Comparison of ENCODE assay signal across 28 cellular contexts in the genomic region with DNA sequence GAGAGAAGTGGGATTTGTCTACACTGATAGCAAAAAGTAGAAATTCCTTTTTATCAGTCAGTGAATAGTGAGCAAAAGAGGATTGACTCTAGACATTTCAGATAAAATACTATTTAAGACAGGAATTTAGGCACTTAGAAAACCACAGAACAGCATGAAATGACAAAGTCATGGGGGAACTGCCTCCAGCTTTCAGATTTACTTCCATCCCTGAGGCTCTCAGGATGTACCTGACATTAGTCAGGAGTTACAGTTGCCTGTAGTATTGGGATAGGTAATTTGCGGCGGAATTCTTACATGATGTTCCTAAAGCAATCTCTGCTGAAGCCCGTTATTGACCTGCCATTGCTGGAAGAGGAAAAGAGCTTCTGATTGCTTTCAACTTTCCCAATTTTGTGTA.
"Had no signal": no experiment of that assay in that cellular context is flagged by ENCODE, and none has a peak within 500 bp of the region (broad histone marks: within the 10 kb centered on the region; RNA-seq: fewer than 3 reads in every experiment).

No MANE protein-coding gene starts in this region.

- H3K4me1 Mint-ChIP-seq: activated CD4-positive, alpha-beta memory T cell treated with anti-CD3 and anti-CD28 coated beads, Interleukin-2, amount 10 ng/mL, durations not matched to agents 7 days and 5 days; activated CD4-positive, alpha-beta T cell treated with anti-CD3 and anti-CD28 coated beads, Interleukin-2, amount 10 ng/mL, durations not matched to agents 7 days and 5 days; T-helper 17 cell had no signal

- DNase-seq: activated CD4-positive, alpha-beta memory T cell treated with anti-CD3 and anti-CD28 coated beads, Interleukin-2, amount 10 ng/mL, durations not matched to agents 7 days and 5 days; activated CD4-positive, alpha-beta T cell treated with anti-CD3 and anti-CD28 coated beads for 1 hour; activated CD4-positive, alpha-beta T cell treated with anti-CD3 and anti-CD28 coated beads for 4 hours; activated CD4-positive, alpha-beta T cell treated with anti-CD3 and anti-CD28 coated beads, Interleukin-2, amount 10 ng/mL, durations not matched to agents 7 days and 5 days; activated CD4-positive, alpha-beta T cell treated with anti-CD3 and anti-CD28 coated beads, Interleukin-2, amount 50 U/mL, for 4 hours; activated CD8-positive, alpha-beta memory T cell treated with anti-CD3 and anti-CD28 coated beads, Interleukin-2, amount 50 U/mL, for 48 hours; activated gamma-delta T cell treated with Interleukin-2 at 50 U/mL for 16 hours; activated naive CD4-positive, alpha-beta T cell treated with anti-CD3 and anti-CD28 coated beads, Interleukin-2, amount 50 U/mL, for 16 hours; activated naive CD4-positive, alpha-beta T cell treated with Interleukin-2 at 50 U/mL for 16 hours; activated T-cell treated with anti-CD3 and anti-CD28 coated beads for 4 hours; activated T-cell treated with anti-CD3 and anti-CD28 coated beads, Interleukin-2, amount 50 U/mL, for 24 hours; activated T-cell treated with anti-CD3 and anti-CD28 coated beads, Interleukin-2, amount 50 U/mL, for 72 hours; amniotic stem cell; anterior cingulate cortex; brain microvascular endothelial cell; cortex of kidney; dermis blood vessel endothelial cell; effector CD4-positive, alpha-beta T cell; effector memory CD8-positive, alpha-beta T cell; esophagus squamous epithelium; foreskin melanocyte; T-helper 1 cell; T-helper 17 cell; T1000 had no signal

- H3K27me3 ChIP-seq: brain microvascular endothelial cell, esophagus squamous epithelium, gastroesophageal sphincter had no signal

- H3K27me3 Mint-ChIP-seq: activated CD4-positive, alpha-beta memory T cell treated with anti-CD3 and anti-CD28 coated beads, Interleukin-2, amount 10 ng/mL, durations not matched to agents 7 days and 5 days; activated CD4-positive, alpha-beta T cell treated with anti-CD3 and anti-CD28 coated beads, Interleukin-2, amount 10 ng/mL, durations not matched to agents 7 days and 5 days; activated naive CD8-positive, alpha-beta T cell; activated T-cell treated with anti-CD3 and anti-CD28 coated beads, Interleukin-2, amount 50 U/mL, for 24 hours; effector memory CD8-positive, alpha-beta T cell; T-helper 17 cell had no signal

- H3K4me1 ChIP-seq: esophagus squamous epithelium, gastroesophageal sphincter had no signal

- ATAC-seq: activated T-cell treated with anti-CD3 and anti-CD28 coated beads, Interleukin-2, amount 50 U/mL, for 72 hours; effector memory CD8-positive, alpha-beta T cell; gastroesophageal sphincter; T-helper 17 cell had no signal

- H3K36me3 ChIP-seq: brain microvascular endothelial cell, esophagus squamous epithelium, gastroesophageal sphincter had no signal

- H3K9me3 Mint-ChIP-seq: activated CD4-positive, alpha-beta memory T cell treated with anti-CD3 and anti-CD28 coated beads, Interleukin-2, amount 10 ng/mL, durations not matched to agents 7 days and 5 days; activated CD4-positive, alpha-beta T cell treated with anti-CD3 and anti-CD28 coated beads, Interleukin-2, amount 10 ng/mL, durations not matched to agents 7 days and 5 days; activated T-cell treated with anti-CD3 and anti-CD28 coated beads, Interleukin-2, amount 50 U/mL, for 24 hours; activated T-cell treated with anti-CD3 and anti-CD28 coated beads, Interleukin-2, amount 50 U/mL, for 72 hours; T-helper 2 cell treated with Interferon-gamma antibody and Interleukin-4, amounts not matched to agents 5 μg/mL and 100 μg/mL, for 36 hours had no signal

- H3K4me3 Mint-ChIP-seq: activated CD4-positive, alpha-beta memory T cell treated with anti-CD3 and anti-CD28 coated beads, Interleukin-2, amount 10 ng/mL, durations not matched to agents 7 days and 5 days; activated CD4-positive, alpha-beta T cell treated with anti-CD3 and anti-CD28 coated beads, Interleukin-2, amount 10 ng/mL, durations not matched to agents 7 days and 5 days; activated naive CD8-positive, alpha-beta T cell; activated T-cell treated with anti-CD3 and anti-CD28 coated beads, Interleukin-2, amount 50 U/mL, for 24 hours; activated T-cell treated with anti-CD3 and anti-CD28 coated beads, Interleukin-2, amount 50 U/mL, for 72 hours; effector memory CD8-positive, alpha-beta T cell; T-helper 17 cell; T-helper 2 cell treated with Interferon-gamma antibody and Interleukin-4, amounts not matched to agents 5 μg/mL and 100 μg/mL, for 36 hours had no signal

- H3K36me3 Mint-ChIP-seq: activated naive CD8-positive, alpha-beta T cell had no signal

- H3K27ac ChIP-seq: brain microvascular endothelial cell, epithelial cell of prostate, esophagus squamous epithelium, gastroesophageal sphincter had no signal

- H3K9me3 ChIP-seq: esophagus squamous epithelium, gastroesophageal sphincter had no signal

- H3K27ac Mint-ChIP-seq: activated CD4-positive, alpha-beta memory T cell treated with anti-CD3 and anti-CD28 coated beads, Interleukin-2, amount 10 ng/mL, durations not matched to agents 7 days and 5 days; activated CD4-positive, alpha-beta T cell treated with anti-CD3 and anti-CD28 coated beads, Interleukin-2, amount 10 ng/mL, durations not matched to agents 7 days and 5 days; activated naive CD8-positive, alpha-beta T cell; activated T-cell treated with anti-CD3 and anti-CD28 coated beads, Interleukin-2, amount 50 U/mL, for 24 hours; activated T-cell treated with anti-CD3 and anti-CD28 coated beads, Interleukin-2, amount 50 U/mL, for 72 hours; effector memory CD8-positive, alpha-beta T cell; T-helper 17 cell; T-helper 2 cell treated with Interferon-gamma antibody and Interleukin-4, amounts not matched to agents 5 μg/mL and 100 μg/mL, for 36 hours had no signal

- H3K4me3 ChIP-seq: esophagus squamous epithelium, gastroesophageal sphincter had no signal
